In the genomic region with DNA sequence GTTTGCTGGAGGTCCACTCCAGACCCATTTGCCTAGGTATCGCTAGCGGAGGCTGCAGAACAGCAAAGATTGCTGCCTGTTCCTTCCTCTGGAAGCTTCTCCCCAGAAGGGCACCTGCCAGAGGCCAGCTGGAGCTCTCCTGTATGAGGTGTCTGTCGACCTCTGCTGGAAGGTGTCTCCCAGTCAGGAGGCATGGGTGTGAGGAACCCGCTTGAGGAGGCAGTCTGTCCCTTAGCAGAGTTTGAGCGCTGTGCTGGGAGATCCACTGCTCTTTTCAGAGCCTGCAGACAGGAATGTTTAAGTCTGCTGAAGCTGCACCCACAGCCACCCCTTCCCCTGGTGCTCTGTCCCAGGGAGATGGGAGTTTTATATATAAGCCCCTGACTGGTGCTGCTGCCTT, we compare ENCODE assay signal across 8 cellular contexts.
DNase-seq lines count a peak whose midpoint lies in the region; ATAC-seq, FAIRE-seq and TF ChIP-seq lines count a peak whose summit lies in the region.
"Not testable (repeated sequence)": the region's sequence is repeated elsewhere in the genome, so short reads cannot be mapped to it uniquely, and the experiment has no call there.

No MANE protein-coding gene starts in this region.

- H3K27ac ChIP-seq in C4-2B; RWPE2 (ENCODE audit: poor library complexity, severe bottlenecking); neural progenitor cell: not testable (repeated sequence)

- peaks cover 19% of the 10 kb centered on the region for H3K4me1 Mint-ChIP-seq in glutamatergic neuron (ENCODE audit: low read depth, unreplicated experiment)
- H3K4me1 Mint-ChIP-seq in neural progenitor cell: peaks cover 18% of the 10 kb centered on the region

- H3K4me1 ChIP-seq in RWPE2 (ENCODE audit: insufficient read depth, poor library complexity, severe bottlenecking): not testable (repeated sequence)
- peaks cover 40% of the 10 kb centered on the region for H3K4me1 ChIP-seq in neural progenitor cell

- H3K27me3 ChIP-seq in MG63; RWPE2 (ENCODE audit: insufficient read depth, poor library complexity, severe bottlenecking); bronchial epithelial cell (ENCODE audit: control insufficient read depth, insufficient read depth, low read length); neural progenitor cell: not testable (repeated sequence)

- peak; percentile 10; the same call in 1 of the 2 replicates for TF ChIP-seq CTCF in C4-2B (conservative IDR thresholded peaks at IDR 0.05)
- peak; percentile 7 for TF ChIP-seq CTCF in RWPE2 (IDR thresholded peaks at IDR 0.05; ENCODE audit: poor library complexity, severe bottlenecking)
- peak; percentile 30 for TF ChIP-seq CTCF in bronchial epithelial cell (IDR thresholded peaks at IDR 0.05; ENCODE audit: insufficient read depth, low read length, severe bottlenecking)
- TF ChIP-seq CTCF in glutamatergic neuron (IDR thresholded peaks at IDR 0.05; ENCODE audit: partially characterized antibody, unreplicated experiment); neural progenitor cell (IDR thresholded peaks at IDR 0.05): not testable (repeated sequence)

- H3K36me3 Mint-ChIP-seq in glutamatergic neuron (ENCODE audit: unreplicated experiment): peaks cover 32% of the 10 kb centered on the region
- H3K36me3 Mint-ChIP-seq in neural progenitor cell: not testable (repeated sequence)

- peak overlapping the region; percentile 1 for H3K4me2 ChIP-seq in neural progenitor cell

- not testable (repeated sequence) for H3K79me2 ChIP-seq in neural progenitor cell (ENCODE audit: low read depth)

- FAIRE-seq in bronchial epithelial cell (lab: Jason Lieb, UNC): not testable (repeated sequence)

- H3K9ac ChIP-seq in neural progenitor cell: not testable (repeated sequence)

- not testable (repeated sequence) for H3K36me3 ChIP-seq in MG63; RWPE2 (ENCODE audit: low read depth); bronchial epithelial cell (ENCODE audit: control insufficient read depth, insufficient read depth, low read length); neural progenitor cell

- not testable (repeated sequence) for H2AFZ ChIP-seq in neural progenitor cell (replicated peaks)

- H3K27ac Mint-ChIP-seq in glutamatergic neuron (ENCODE audit: unreplicated experiment): peak overlapping the region; percentile 44
- not testable (repeated sequence) for H3K27ac Mint-ChIP-seq in neural progenitor cell

- H3K4me3 Mint-ChIP-seq in glutamatergic neuron (ENCODE audit: unreplicated experiment); neural progenitor cell: not testable (repeated sequence)

- not testable (repeated sequence) for H4K20me1 ChIP-seq in neural progenitor cell (ENCODE audit: low read depth)

- DNase-seq in ELF-1 (ENCODE audit: low read depth, low spot score): peak; percentile 65
- DNase-seq in MG63: peak; percentile 1
- DNase-seq in NCI-H748 (lab: John Stamatoyannopoulos, UW; ENCODE audit: unreplicated experiment): peak; percentile 31
- DNase-seq in RWPE2 (ENCODE audit: low spot score); bronchial epithelial cell (ENCODE audit: low read depth); glutamatergic neuron: not testable (repeated sequence)
- peak; percentile 11 for DNase-seq in neural progenitor cell (ENCODE audit: low spot score)

- not testable (repeated sequence) for ATAC-seq in RWPE2 (ENCODE audit: low read depth)

- not testable (repeated sequence) for H3F3A ChIP-seq in neural progenitor cell (ENCODE audit: low read depth)

- not testable (repeated sequence) for H3K9me3 Mint-ChIP-seq in glutamatergic neuron (ENCODE audit: unreplicated experiment)
- H3K9me3 Mint-ChIP-seq in neural progenitor cell: peaks cover 17% of the 10 kb centered on the region

- not testable (repeated sequence) for H3K9me3 ChIP-seq in MG63; RWPE2 (ENCODE audit: severe bottlenecking); neural progenitor cell (ENCODE audit: low read depth)

- not testable (repeated sequence) for H3K27me3 Mint-ChIP-seq in glutamatergic neuron (ENCODE audit: unreplicated experiment); neural progenitor cell (ENCODE audit: insufficient read depth, low read depth)

- H3K4me3 ChIP-seq in MG63; RWPE2 (ENCODE audit: severe bottlenecking); bronchial epithelial cell (ENCODE audit: low read depth, low read length); neural progenitor cell: not testable (repeated sequence)
